Comparison of ENCODE assay signal across 8 cellular contexts in the genomic region with DNA sequence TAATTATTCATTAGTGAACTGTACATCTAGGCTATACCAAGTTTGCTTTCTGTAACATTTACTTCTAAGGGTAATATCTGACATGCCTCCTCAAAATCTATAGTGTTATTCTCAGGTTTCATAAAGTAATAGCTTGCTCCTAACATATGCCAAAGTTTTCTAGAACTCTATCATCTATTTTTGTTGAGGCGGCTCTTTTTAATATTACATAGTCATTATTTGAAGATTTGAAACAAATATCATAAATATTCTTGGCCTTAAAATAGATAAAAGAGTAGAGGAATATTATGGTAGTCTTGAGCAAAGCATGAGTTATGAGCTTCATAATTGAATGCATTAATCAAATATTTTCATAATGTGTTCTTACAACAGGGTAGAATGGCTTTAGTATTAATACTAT.
"Had no signal": no experiment of that assay in that cellular context is flagged by ENCODE, and none has a peak within 500 bp of the region (broad histone marks: within the 10 kb centered on the region; RNA-seq: fewer than 3 reads in every experiment).

No MANE protein-coding gene starts in this region.

- H3K4me3 ChIP-seq: GM12878 had no signal

- DNase-seq: GDM1, GF-D8 had no signal

- ATAC-seq: GM12878 had no signal

- FAIRE-seq: G401.6, GM12878, GM12891, GM12892, GM18507, GM19239 had no signal
